Comparison of ENCODE assay signal across 8 cellular contexts in the genomic region with DNA sequence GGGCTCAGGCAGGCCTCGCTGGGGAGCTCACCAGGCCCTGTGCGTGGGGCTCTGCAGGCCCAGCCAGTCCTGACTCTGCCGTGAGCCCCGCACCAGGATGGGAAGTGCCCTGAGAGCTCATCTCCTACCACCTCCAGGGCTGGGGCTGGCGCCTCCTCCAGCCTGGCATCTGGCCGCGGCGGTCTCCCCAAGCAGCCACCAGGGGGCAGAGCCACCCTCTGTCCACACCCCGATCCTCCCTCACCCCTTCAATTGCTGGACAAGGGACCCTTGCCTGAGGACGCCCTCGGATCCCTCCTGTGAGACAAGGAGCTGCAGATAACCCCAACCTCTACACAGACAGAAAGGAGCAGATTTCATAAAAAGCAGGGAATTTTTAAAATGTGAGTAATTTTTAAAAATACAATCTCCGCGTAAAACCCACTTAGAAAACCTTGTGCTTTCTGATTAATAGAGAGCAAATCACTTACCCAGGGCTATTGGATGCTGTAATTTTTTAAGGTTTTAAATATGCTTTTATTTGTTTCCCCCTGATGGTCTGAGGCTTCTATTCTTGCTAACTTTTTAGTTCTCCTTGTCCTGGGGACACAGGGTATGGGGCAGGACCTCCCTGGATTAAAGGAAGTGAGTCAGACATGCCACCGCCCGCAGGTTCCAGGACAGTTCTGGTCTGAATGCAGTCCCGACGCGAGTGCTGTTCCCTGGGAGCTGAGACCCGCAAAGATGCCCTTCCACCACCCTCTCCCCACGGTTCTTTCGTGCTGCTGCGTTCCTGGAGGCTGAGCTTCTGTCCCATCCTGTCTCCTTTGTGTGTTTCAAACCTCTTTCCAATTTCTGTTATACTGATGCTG. TPM values are rescaled to one million over a fixed set of nuclear protein-coding genes. Genes with fewer than 3 reads are reported as not detected.
DNase-seq lines count a peak whose midpoint lies in the region; ATAC-seq and TF ChIP-seq lines count a peak whose summit lies in the region.

No MANE protein-coding gene starts in this region.

- H2AFZ ChIP-seq in GM23338 = peak overlapping the region; percentile 87

- no peaks in the 10 kb centered on the region for H3K79me2 ChIP-seq in GM23338 (replicated peaks; ENCODE audit: insufficient read depth)

- peak; percentile 19 to 57 (median 28) for DNase-seq in CD8-positive, alpha-beta memory T cell
- DNase-seq in GM23338 (ENCODE audit: low spot score) (peak; percentile 87), NCI-H345 treated with DMSO at 0.1 percent for 48 hours (lab: John Stamatoyannopoulos, UW; ENCODE audit: unreplicated experiment) (peak; percentile 47), endodermal cell (peak; percentile 94), mucosa of gallbladder (ENCODE audit: low spot score) (peak; percentile 45), NCI-H2029 (lab: John Stamatoyannopoulos, UW) (no peak)
- DNase-seq in activated CD4-positive, alpha-beta T cell treated with anti-CD3 and anti-CD28 coated beads, Interleukin-2, amount 50 U/mL, for 24 hours (ENCODE audit: low read depth in 1 of 2, low spot score in 1 of 2) = peak; percentile 26 to 31
- peak; percentile 14 for DNase-seq in stimulated activated naive CD4-positive, alpha-beta T cell treated with Interleukin-2 at 50 U/mL for 16 hours (lab: John Stamatoyannopoulos, UW)

- H3F3A ChIP-seq in GM23338 (replicated peaks; ENCODE audit: low read depth) = no peaks in the 10 kb centered on the region

- no peaks in the 10 kb centered on the region for H3K4me1 ChIP-seq in CD8-positive, alpha-beta memory T cell (ENCODE audit: insufficient read depth, low read length)
- H3K4me1 ChIP-seq in GM23338 (ENCODE audit: insufficient read depth) = 0 out of 2 replicates have a peak, but pooled peaks cover 4% of the 10 kb centered on the region
- no peaks in the 10 kb centered on the region for H3K4me1 ChIP-seq in endodermal cell (ENCODE audit: control insufficient read depth, insufficient read depth, low read length)

- peak overlapping the region in 1 of 8 donors; percentile 70 for H3K27ac Mint-ChIP-seq in CD8-positive, alpha-beta memory T cell
- no peak overlapping the region for H3K27ac Mint-ChIP-seq in GM23338
- H3K27ac Mint-ChIP-seq in endodermal cell = no peak overlapping the region

- H3K9me2 ChIP-seq in GM23338 (ENCODE audit: insufficient read depth) = no peaks in the 10 kb centered on the region

- H3K27ac ChIP-seq in CD8-positive, alpha-beta memory T cell (ENCODE audit: low read depth, low read length) = no peak overlapping the region
- H3K27ac ChIP-seq in GM23338 (ENCODE audit: low read depth) (no peak overlapping the region), endodermal cell (ENCODE audit: low read depth, low read length) (no peak overlapping the region)

- TF ChIP-seq CTCF in GM23338 (conservative IDR thresholded peaks at IDR 0.05; ENCODE audit: low read depth in 2 of 2) (peak; percentile 80 to 94), endodermal cell (conservative IDR thresholded peaks at IDR 0.05) (peak; percentile 98)

- H3K36me3 ChIP-seq in CD8-positive, alpha-beta memory T cell (ENCODE audit: insufficient read depth, low read length) = no peaks in the 10 kb centered on the region
- H3K36me3 ChIP-seq in GM23338 (ENCODE audit: insufficient read depth) = no peaks in the 10 kb centered on the region
- H3K36me3 ChIP-seq in endodermal cell (ENCODE audit: control insufficient read depth, insufficient read depth, low read length) = no peaks in the 10 kb centered on the region

- no peaks in the 10 kb centered on the region for H3K9me3 ChIP-seq in CD8-positive, alpha-beta memory T cell (ENCODE audit: low read length)
- no peaks in the 10 kb centered on the region for H3K9me3 ChIP-seq in endodermal cell (ENCODE audit: control insufficient read depth, low read length)

- POLR2A ChIA-PET in CD8-positive, alpha-beta memory T cell (lab: Charles Lee) = no interaction called here

- 30 to 43% methylated on average over 9 to 22 of the region's 22 CpGs for WGBS in endodermal cell (ENCODE audit: insufficient coverage in 1 of 2, insufficient read length in 1 of 2), 2 experiments

- peak overlapping the region; percentile 62 for H3K4me2 ChIP-seq in GM23338

- no peak overlapping the region for H3K4me3 Mint-ChIP-seq in CD8-positive, alpha-beta memory T cell
- peak overlapping the region; percentile 36; the same call in 2 of the 3 replicates for H3K4me3 Mint-ChIP-seq in GM23338
- H3K4me3 Mint-ChIP-seq in endodermal cell = no peak overlapping the region

- peaks cover 12 to 49% of the 10 kb centered on the region in 2 donors for H3K27me3 Mint-ChIP-seq in CD8-positive, alpha-beta memory T cell
- H3K27me3 Mint-ChIP-seq in GM23338 (ENCODE audit: insufficient read depth, low read depth, poor library complexity) (peaks cover 32% of the 10 kb centered on the region), endodermal cell (ENCODE audit: insufficient read depth) (peaks cover 30% of the 10 kb centered on the region)

- no peaks in the 10 kb centered on the region for H3K27me3 ChIP-seq in CD8-positive, alpha-beta memory T cell (ENCODE audit: insufficient read depth, low read length, poor library complexity, severe bottlenecking)
- H3K27me3 ChIP-seq in GM23338 (ENCODE audit: insufficient read depth) = peaks cover 5% of the 10 kb centered on the region; the same call in 1 of the 2 replicates
- H3K27me3 ChIP-seq in endodermal cell (ENCODE audit: control insufficient read depth, insufficient read depth, low read length, poor library complexity, severe bottlenecking) = peaks cover 9% of the 10 kb centered on the region

- H3K9ac ChIP-seq in endodermal cell (ENCODE audit: extremely low read depth, low read length, poor library complexity, severe bottlenecking) = no peak overlapping the region

- no peak overlapping the region for H3K4me3 ChIP-seq in CD8-positive, alpha-beta memory T cell (ENCODE audit: low read length)
- H3K4me3 ChIP-seq in GM23338 (peak overlapping the region; percentile 37; the same call in 1 of the 2 replicates), endodermal cell (ENCODE audit: low read length) (no peak overlapping the region)

- ATAC-seq in GM23338 = peak; percentile 83

- H4K20me1 ChIP-seq in GM23338 (replicated peaks; ENCODE audit: insufficient read depth) = no peaks in the 10 kb centered on the region

- H3K36me3 Mint-ChIP-seq in CD8-positive, alpha-beta memory T cell = no peaks in the 10 kb centered on the region
- H3K36me3 Mint-ChIP-seq in GM23338 (ENCODE audit: low read depth) (no peaks in the 10 kb centered on the region), endodermal cell (ENCODE audit: low read depth) (no peaks in the 10 kb centered on the region)

- CTCF ChIA-PET in CD8-positive, alpha-beta memory T cell (lab: Charles Lee) = interaction anchor here (0.8 to 1.5 kb wide), 6 partner anchors 8 to 35 kb away, joined by 3 to 5 read pairs (median 4); no protein-coding TSS in a partner anchor

- no peaks in the 10 kb centered on the region for H3K9me3 Mint-ChIP-seq in CD8-positive, alpha-beta memory T cell
- H3K9me3 Mint-ChIP-seq in GM23338 = no peaks in the 10 kb centered on the region; the same call in 2 of the 3 replicates
- no peaks in the 10 kb centered on the region for H3K9me3 Mint-ChIP-seq in endodermal cell

- peaks cover 14 to 16% (median 14%) of the 10 kb centered on the region in 3 donors for H3K4me1 Mint-ChIP-seq in CD8-positive, alpha-beta memory T cell
- H3K4me1 Mint-ChIP-seq in GM23338 (peaks cover 18% of the 10 kb centered on the region), endodermal cell (peaks cover 16% of the 10 kb centered on the region)

TF ChIP-seq in GM23338, 12 proteins besides CTCF, POLR2A, EP300 and RAD21 (continues in another document):
- TF ChIP-seq POLR2AphosphoS5 (IDR thresholded peaks at IDR 0.05; ENCODE audit: low read depth) (no peak), ZNF114 (CRISPR knock-in tag; IDR thresholded peaks at IDR 0.05) (no peak), CREB1 (CRISPR knock-in tag; IDR thresholded peaks at IDR 0.05; ENCODE audit: low read depth) (no peak)
- TF ChIP-seq, protein P1, sequence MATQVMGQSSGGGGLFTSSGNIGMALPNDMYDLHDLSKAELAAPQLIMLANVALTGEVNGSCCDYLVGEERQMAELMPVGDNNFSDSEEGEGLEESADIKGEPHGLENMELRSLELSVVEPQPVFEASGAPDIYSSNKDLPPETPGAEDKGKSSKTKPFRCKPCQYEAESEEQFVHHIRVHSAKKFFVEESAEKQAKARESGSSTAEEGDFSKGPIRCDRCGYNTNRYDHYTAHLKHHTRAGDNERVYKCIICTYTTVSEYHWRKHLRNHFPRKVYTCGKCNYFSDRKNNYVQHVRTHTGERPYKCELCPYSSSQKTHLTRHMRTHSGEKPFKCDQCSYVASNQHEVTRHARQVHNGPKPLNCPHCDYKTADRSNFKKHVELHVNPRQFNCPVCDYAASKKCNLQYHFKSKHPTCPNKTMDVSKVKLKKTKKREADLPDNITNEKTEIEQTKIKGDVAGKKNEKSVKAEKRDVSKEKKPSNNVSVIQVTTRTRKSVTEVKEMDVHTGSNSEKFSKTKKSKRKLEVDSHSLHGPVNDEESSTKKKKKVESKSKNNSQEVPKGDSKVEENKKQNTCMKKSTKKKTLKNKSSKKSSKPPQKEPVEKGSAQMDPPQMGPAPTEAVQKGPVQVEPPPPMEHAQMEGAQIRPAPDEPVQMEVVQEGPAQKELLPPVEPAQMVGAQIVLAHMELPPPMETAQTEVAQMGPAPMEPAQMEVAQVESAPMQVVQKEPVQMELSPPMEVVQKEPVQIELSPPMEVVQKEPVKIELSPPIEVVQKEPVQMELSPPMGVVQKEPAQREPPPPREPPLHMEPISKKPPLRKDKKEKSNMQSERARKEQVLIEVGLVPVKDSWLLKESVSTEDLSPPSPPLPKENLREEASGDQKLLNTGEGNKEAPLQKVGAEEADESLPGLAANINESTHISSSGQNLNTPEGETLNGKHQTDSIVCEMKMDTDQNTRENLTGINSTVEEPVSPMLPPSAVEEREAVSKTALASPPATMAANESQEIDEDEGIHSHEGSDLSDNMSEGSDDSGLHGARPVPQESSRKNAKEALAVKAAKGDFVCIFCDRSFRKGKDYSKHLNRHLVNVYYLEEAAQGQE (IDR thresholded peaks at IDR 0.05; ENCODE audit: unreplicated experiment) = no peak
- TF ChIP-seq, protein P2, sequence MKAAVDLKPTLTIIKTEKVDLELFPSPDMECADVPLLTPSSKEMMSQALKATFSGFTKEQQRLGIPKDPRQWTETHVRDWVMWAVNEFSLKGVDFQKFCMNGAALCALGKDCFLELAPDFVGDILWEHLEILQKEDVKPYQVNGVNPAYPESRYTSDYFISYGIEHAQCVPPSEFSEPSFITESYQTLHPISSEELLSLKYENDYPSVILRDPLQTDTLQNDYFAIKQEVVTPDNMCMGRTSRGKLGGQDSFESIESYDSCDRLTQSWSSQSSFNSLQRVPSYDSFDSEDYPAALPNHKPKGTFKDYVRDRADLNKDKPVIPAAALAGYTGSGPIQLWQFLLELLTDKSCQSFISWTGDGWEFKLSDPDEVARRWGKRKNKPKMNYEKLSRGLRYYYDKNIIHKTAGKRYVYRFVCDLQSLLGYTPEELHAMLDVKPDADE (IDR thresholded peaks at IDR 0.05) = no peak

RNA-seq across cellular contexts. Expression of gene CHRNA7, which starts 52.3 kb away (rescaled TPM):
- not detected for total RNA-seq in CD8-positive, alpha-beta memory T cell
- not detected for polyA plus RNA-seq in CD8-positive, alpha-beta memory T cell
- 5.1 and 8.2 TPM in 2 replicates for total RNA-seq in GM23338 (2014; rRNA removed; shearing (Covaris generic))
- 3.8 and 4.6 TPM in 2 replicates for polyA plus RNA-seq in GM23338 (2016; fragmentation: Nextera tagmentation; extraction: Ambion mirVana)
- total RNA-seq in endodermal cell (1 to 10 TPM; 7.5 to 8.0 TPM), mucosa of gallbladder (4.2 TPM)
- polyA plus RNA-seq in endodermal cell (2013, experiment 1 of 2) = 4.5 TPM
- 5.4 TPM for polyA plus RNA-seq in endodermal cell (2013, experiment 2 of 2)
